In the genomic region with DNA sequence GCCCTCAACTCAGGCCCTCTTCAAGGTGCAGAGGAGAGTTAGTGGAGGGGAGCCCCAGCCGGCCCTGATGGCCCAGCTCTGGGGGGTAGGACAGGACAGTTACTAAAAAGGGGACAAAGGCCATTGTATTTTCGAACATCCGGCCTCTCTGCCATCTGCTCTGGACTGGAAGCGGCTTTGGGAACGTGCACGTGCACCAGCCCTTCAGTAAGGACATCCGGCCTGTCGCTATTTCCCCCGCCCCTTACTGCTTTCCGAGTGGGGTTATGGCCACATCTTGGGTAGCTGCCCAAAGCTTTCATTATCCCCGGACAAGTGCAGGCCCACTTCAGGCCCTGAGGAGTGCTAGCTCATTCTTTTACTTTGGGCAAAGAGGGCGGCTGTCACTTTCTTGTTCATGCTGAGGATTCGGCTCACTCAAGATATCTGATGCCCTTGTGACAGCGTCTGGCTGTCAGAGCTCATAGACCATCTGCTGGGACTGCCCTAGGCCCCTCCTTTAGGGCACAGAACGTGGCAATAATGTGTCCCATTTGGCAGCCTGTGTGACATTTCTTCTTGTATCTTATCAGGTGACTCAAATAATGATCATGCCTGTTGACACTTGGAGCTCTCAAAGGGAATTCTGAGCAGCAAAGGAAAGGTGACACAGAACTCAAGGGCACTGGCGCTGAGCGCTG, we compare ENCODE assay signal across 12 cellular contexts. TPM values are rescaled to one million over a fixed set of nuclear protein-coding genes. Genes with fewer than 3 reads are reported as not detected.
DNase-seq lines count a peak whose midpoint lies in the region; ATAC-seq and TF ChIP-seq lines count a peak whose summit lies in the region.
"Had no signal": no experiment of that assay in that cellular context is flagged by ENCODE, and none has a peak within 500 bp of the region (broad histone marks: within the 10 kb centered on the region; RNA-seq: fewer than 3 reads in every experiment).

No MANE protein-coding gene starts in this region.

- CTCF ChIA-PET in activated CD8-positive, alpha-beta T cell treated with anti-CD3 and anti-CD28 coated beads for 36 hours (lab: Charles Lee) = interaction anchor here (0.8 to 2.2 kb wide), 7 partner anchors 17 to 115 kb away, joined by 3 to 7 read pairs (median 4); a partner anchor contains a TSS

- ATAC-seq in HG02938 (IDR thresholded peaks at IDR 0.05; ENCODE audit: unreplicated experiment) (no peak), HG03521 (IDR thresholded peaks at IDR 0.05; ENCODE audit: unreplicated experiment) (no peak)
- ATAC-seq in activated CD8-positive, alpha-beta T cell treated with anti-CD3 and anti-CD28 coated beads for 36 hours = no peak

- H3K27me3 Mint-ChIP-seq in endodermal cell (ENCODE audit: insufficient read depth) = peaks cover 5% of the 10 kb centered on the region
- peaks cover 22% of the 10 kb centered on the region for H3K27me3 Mint-ChIP-seq in activated CD8-positive, alpha-beta T cell treated with anti-CD3 and anti-CD28 coated beads for 36 hours

- POLR2A ChIA-PET in activated CD8-positive, alpha-beta T cell treated with anti-CD3 and anti-CD28 coated beads for 36 hours (lab: Charles Lee) = no interaction called here

- TF ChIP-seq POLR2A in stomach (IDR thresholded peaks at IDR 0.05) = no peak

- peaks cover 5% of the 10 kb centered on the region for H3K36me3 Mint-ChIP-seq in endodermal cell (ENCODE audit: low read depth)
- no peaks in the 10 kb centered on the region for H3K36me3 Mint-ChIP-seq in activated CD8-positive, alpha-beta T cell treated with anti-CD3 and anti-CD28 coated beads for 36 hours (ENCODE audit: low read depth)

- intact Hi-C loops in activated CD8-positive, alpha-beta T cell treated with anti-CD3 and anti-CD28 coated beads for 36 hours (cut with micrococcal nuclease) = no loop called here
- intact Hi-C loops in stomach (cut with DNase I; ENCODE audit: low total_unique reads) = loop anchor here (5.0 kb wide), 1 partner anchor 103 kb away; a partner anchor contains a TSS

- H3K9me3 Mint-ChIP-seq in endodermal cell = no peaks in the 10 kb centered on the region
- H3K9me3 Mint-ChIP-seq in activated CD8-positive, alpha-beta T cell treated with anti-CD3 and anti-CD28 coated beads for 36 hours = no peaks in the 10 kb centered on the region

- peaks cover 10% of the 10 kb centered on the region for H3K27me3 ChIP-seq in endodermal cell (ENCODE audit: control insufficient read depth, insufficient read depth, low read length, poor library complexity, severe bottlenecking)
- H3K27me3 ChIP-seq in stomach = no peaks in the 10 kb centered on the region
- H3K27me3 ChIP-seq: foreskin keratinocyte had no signal

- TF ChIP-seq EP300 in stomach (IDR thresholded peaks at IDR 0.05) = no peak

- no peaks in the 10 kb centered on the region for H3K36me3 ChIP-seq in endodermal cell (ENCODE audit: control insufficient read depth, insufficient read depth, low read length)
- no peaks in the 10 kb centered on the region for H3K36me3 ChIP-seq in stomach

- TF ChIP-seq CTCF in endodermal cell (conservative IDR thresholded peaks at IDR 0.05) = no peak
- TF ChIP-seq CTCF in activated CD8-positive, alpha-beta T cell treated with anti-CD3 and anti-CD28 coated beads for 36 hours (IDR thresholded peaks at IDR 0.05) = no peak
- TF ChIP-seq CTCF in stomach (IDR thresholded peaks at IDR 0.05) = no peak

- H3K4me3 Mint-ChIP-seq in endodermal cell = no peak overlapping the region
- H3K4me3 Mint-ChIP-seq in activated CD8-positive, alpha-beta T cell treated with anti-CD3 and anti-CD28 coated beads for 36 hours = no peak overlapping the region

- DNase-seq in A172 (ENCODE audit: low spot score) = peak; percentile 50
- peak; percentile 72 for DNase-seq in NCI-H2171 (lab: John Stamatoyannopoulos, UW)
- DNase-seq in endodermal cell = peak; percentile 47
- peak; percentile 81 for DNase-seq in mesenteric fat pad (ENCODE audit: low spot score)
- DNase-seq in activated CD8-positive, alpha-beta T cell treated with anti-CD3 and anti-CD28 coated beads for 36 hours = no peak
- no peak for DNase-seq in stomach
- DNase-seq: NCI-H446 treated with DMSO at 0.1 percent for 48 hours; stimulated activated naive CD4-positive, alpha-beta T cell had no signal

- H3K4me1 Mint-ChIP-seq in endodermal cell = peaks cover 13% of the 10 kb centered on the region
- peaks cover 12% of the 10 kb centered on the region for H3K4me1 Mint-ChIP-seq in activated CD8-positive, alpha-beta T cell treated with anti-CD3 and anti-CD28 coated beads for 36 hours (ENCODE audit: low read depth)

- no peak overlapping the region for H3K9ac ChIP-seq in endodermal cell (ENCODE audit: extremely low read depth, low read length, poor library complexity, severe bottlenecking)

- H3K4me3 ChIP-seq in endodermal cell (ENCODE audit: low read length) (no peak overlapping the region), stomach (no peak overlapping the region)

- WGBS in endodermal cell (ENCODE audit: insufficient coverage in 1 of 2, insufficient read length in 1 of 2), 2 experiments = 90 to 93% methylated on average over 13 to 17 of the region's 17 CpGs
- 59 to 65% (median 63%) methylated on average over 17 of the region's 17 CpGs for WGBS in stomach, 5 donors

- H3K27ac ChIP-seq in endodermal cell (ENCODE audit: low read depth, low read length) = peak overlapping the region; percentile 44
- H3K27ac ChIP-seq in stomach = peak overlapping the region in 2 of 5 donors; percentile 22 to 27
- H3K27ac ChIP-seq: foreskin keratinocyte had no signal

- H3K27ac Mint-ChIP-seq in endodermal cell = no peak overlapping the region
- H3K27ac Mint-ChIP-seq in activated CD8-positive, alpha-beta T cell treated with anti-CD3 and anti-CD28 coated beads for 36 hours = no peak overlapping the region

- H3K9me3 ChIP-seq in endodermal cell (ENCODE audit: control insufficient read depth, low read length) (no peaks in the 10 kb centered on the region), stomach (no peaks in the 10 kb centered on the region)

- H3K4me1 ChIP-seq in endodermal cell (ENCODE audit: control insufficient read depth, insufficient read depth, low read length) (peaks cover 6% of the 10 kb centered on the region), stomach (peaks cover 0 to 24% (median 15%) of the 10 kb centered on the region in 4 donors)

RNA-seq across cellular contexts. Expression of a gene that starts 17.5 kb away (rescaled TPM):
- total RNA-seq in A172 (2014; rRNA removed; shearing (Covaris generic)) = 10.9 and 11.4 TPM in 2 replicates
- 10 to 100 TPM; 13.4 to 20.2 TPM for total RNA-seq in endodermal cell
- 8.0 TPM for polyA plus RNA-seq in endodermal cell (2013, experiment 1 of 2)
- polyA plus RNA-seq in endodermal cell (2013, experiment 2 of 2) = 5.3 TPM
- total RNA-seq in mesenteric fat pad = 6.7 TPM
- total RNA-seq in activated CD8-positive, alpha-beta T cell treated with anti-CD3 and anti-CD28 coated beads for 36 hours = not detected
- total RNA-seq in stomach = 10 to 100 TPM in 1 of 5 donors, 1 to 10 TPM in 2, under 1 TPM in 1, not detected in 1; 0.58 to 22.8 (median 1.9) TPM
- polyA plus RNA-seq in stomach = 1 to 10 TPM; 1.2 to 2.5 (median 1.6) TPM
- total RNA-seq: T-helper 1 cell treated with Interleukin-12 subunit alpha and Interleukin-12 subunit beta and Interleukin-4 antibody, amounts not matched to agents 30 ng/mL and 1 ng/mL, for 36 hours had no signal

RNA-seq across cellular contexts. Expression of a gene that starts 47.3 kb away (rescaled TPM):
- 15.3 and 15.4 TPM in 2 replicates for total RNA-seq in A172 (2014; rRNA removed; shearing (Covaris generic))
- 10 to 100 TPM; 27.3 to 31.1 TPM for total RNA-seq in endodermal cell
- polyA plus RNA-seq in endodermal cell (2013, experiment 1 of 2) = 36.2 TPM
- polyA plus RNA-seq in endodermal cell (2013, experiment 2 of 2) = 29.6 TPM
- 17.1 TPM for total RNA-seq in mesenteric fat pad
- total RNA-seq in activated CD8-positive, alpha-beta T cell treated with anti-CD3 and anti-CD28 coated beads for 36 hours = 10 to 100 TPM; 26.4 to 27.5 TPM
- 10 to 100 TPM; 10.7 to 89.5 (median 17.1) TPM for total RNA-seq in stomach
- polyA plus RNA-seq in stomach = 10 to 100 TPM in 1 of 3 donors, 1 to 10 TPM in 2; 6.8 to 23.8 (median 6.9) TPM

Comparison
In these comparisons a context has a peak if more than half of its experiments do, and no peak if none do; other contexts are left out.
1. DNase-seq: peak in A172 (single experiment), NCI-H2171 (single experiment), endodermal cell (single experiment) and mesenteric fat pad (single experiment); none in activated CD8-positive, alpha-beta T cell treated with anti-CD3 and anti-CD28 coated beads for 36 hours (single experiment) and stomach (single experiment).